ENCODE assay signal across 9 cellular contexts in the genomic region with DNA sequence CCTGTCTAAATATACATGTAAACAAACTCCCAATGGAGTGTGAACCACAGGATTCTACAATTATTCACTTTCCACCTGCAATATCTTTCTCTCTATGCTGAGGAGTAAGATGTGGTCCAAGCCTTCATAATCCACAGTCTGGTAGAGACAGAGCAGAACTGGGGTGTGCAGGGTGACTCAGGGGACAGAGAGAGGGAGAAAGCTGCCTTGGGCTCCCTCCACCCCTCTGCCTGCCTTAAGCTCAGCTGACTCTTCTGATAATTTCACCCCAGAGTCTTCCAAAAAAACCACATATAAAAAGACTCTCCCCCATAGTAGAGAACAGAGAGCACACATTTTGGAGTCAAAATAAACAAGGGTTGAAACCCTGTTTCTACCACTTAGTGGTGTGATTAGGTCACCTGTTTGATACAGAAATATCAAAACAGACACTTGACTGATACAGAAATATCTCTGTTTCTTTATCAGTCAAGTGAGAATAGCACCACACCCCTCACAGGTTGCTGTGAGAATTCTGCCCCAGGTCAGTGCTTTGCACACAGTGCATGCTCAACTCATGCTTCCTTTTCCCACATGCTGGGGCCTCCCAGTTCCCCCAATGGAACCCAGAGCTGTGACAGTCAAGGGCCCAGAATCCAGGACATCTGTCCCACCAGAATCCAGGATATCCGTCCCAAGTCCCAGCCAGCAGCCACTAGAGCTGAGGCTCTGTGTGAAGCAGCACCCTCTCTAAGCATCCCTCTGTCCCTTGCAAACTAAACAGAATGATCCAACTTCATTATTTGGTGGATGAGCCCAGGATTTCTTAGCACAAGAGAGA. TPM values are rescaled to one million over a fixed set of nuclear protein-coding genes. Genes with fewer than 3 reads are reported as not detected.
DNase-seq lines count a peak whose midpoint lies in the region; ATAC-seq and TF ChIP-seq lines count a peak whose summit lies in the region.
"Had no signal": no experiment of that assay in that cellular context is flagged by ENCODE, and none has a peak within 500 bp of the region (broad histone marks: within the 10 kb centered on the region; RNA-seq: fewer than 3 reads in every experiment).

No MANE protein-coding gene starts in this region.

- no peaks in the 10 kb centered on the region for H3K9me3 Mint-ChIP-seq in activated T-cell treated with anti-CD3 and anti-CD28 coated beads, Interleukin-2, amount 50 U/mL, for 24 hours
- no peaks in the 10 kb centered on the region for H3K9me3 Mint-ChIP-seq in osteocyte (ENCODE audit: unreplicated experiment)

- ATAC-seq in GM18870 (IDR thresholded peaks at IDR 0.05; ENCODE audit: unreplicated experiment) (peak; percentile 54), HG02870 (IDR thresholded peaks at IDR 0.05; ENCODE audit: unreplicated experiment) (peak; percentile 66), GM21367 (IDR thresholded peaks at IDR 0.05; ENCODE audit: unreplicated experiment) (no peak), omental fat pad (ENCODE audit: low FRiP score) (no peak), HG02852 (IDR thresholded peaks at IDR 0.05; ENCODE audit: unreplicated experiment) (no peak)

- H3K27me3 Mint-ChIP-seq in activated T-cell treated with anti-CD3 and anti-CD28 coated beads, Interleukin-2, amount 50 U/mL, for 24 hours: no peaks in the 10 kb centered on the region
- H3K27me3 Mint-ChIP-seq in osteocyte (ENCODE audit: unreplicated experiment): peaks cover 40% of the 10 kb centered on the region

- no peaks in the 10 kb centered on the region for H3K36me3 Mint-ChIP-seq in activated T-cell treated with anti-CD3 and anti-CD28 coated beads, Interleukin-2, amount 50 U/mL, for 24 hours (ENCODE audit: low read depth)
- H3K36me3 Mint-ChIP-seq in osteocyte (ENCODE audit: unreplicated experiment): no peaks in the 10 kb centered on the region

- H3K27ac Mint-ChIP-seq in activated T-cell treated with anti-CD3 and anti-CD28 coated beads, Interleukin-2, amount 50 U/mL, for 24 hours: peak overlapping the region; percentile 94
- no peak overlapping the region for H3K27ac Mint-ChIP-seq in osteocyte (ENCODE audit: unreplicated experiment)

- no peak for TF ChIP-seq CTCF in osteocyte (IDR thresholded peaks at IDR 0.05)
- no peak for TF ChIP-seq CTCF in omental fat pad (IDR thresholded peaks at IDR 0.05)

- H3K4me1 Mint-ChIP-seq in activated T-cell treated with anti-CD3 and anti-CD28 coated beads, Interleukin-2, amount 50 U/mL, for 24 hours (ENCODE audit: low read depth): peaks cover 50% of the 10 kb centered on the region
- peaks cover 2% of the 10 kb centered on the region for H3K4me1 Mint-ChIP-seq in osteocyte (ENCODE audit: unreplicated experiment)

- H3K4me3 Mint-ChIP-seq in activated T-cell treated with anti-CD3 and anti-CD28 coated beads, Interleukin-2, amount 50 U/mL, for 24 hours: peak overlapping the region; percentile 63
- H3K4me3 Mint-ChIP-seq in osteocyte (ENCODE audit: unreplicated experiment): no peak overlapping the region

- peak; percentile 55 for DNase-seq in activated T-cell treated with anti-CD3 and anti-CD28 coated beads, Interleukin-2, amount 50 U/mL, for 24 hours
- DNase-seq in osteocyte (ENCODE audit: extremely low spot score, unreplicated experiment) (peak; percentile 30), omental fat pad (ENCODE audit: low spot score) (no peak)

RNA-seq across cellular contexts. Expression of gene TREML2, which starts 1.3 kb away (rescaled TPM):
- total RNA-seq in osteocyte (not detected in 2 replicates), omental fat pad (1 to 10 TPM in 1 of 4 donors, under 1 TPM in 3; 0.19 to 4.3 (median 0.34) TPM)
- total RNA-seq: GM23248, RPMI7951 had no signal

RNA-seq across cellular contexts. Expression of gene TREML4, which starts 28.5 kb away (rescaled TPM):
- total RNA-seq in osteocyte: not detected in 2 replicates
- not detected for total RNA-seq in omental fat pad
- total RNA-seq: GM23248, RPMI7951 had no signal

RNA-seq across cellular contexts. Expression of gene TREM2, which starts 36.7 kb away (rescaled TPM):
- total RNA-seq in osteocyte: not detected in 2 replicates
- 100 to 1,000 TPM in 1 of 4 donors, 1 to 10 TPM in 2, not detected in 1; 3.1 to 119 (median 6.8) TPM for total RNA-seq in omental fat pad
- total RNA-seq: GM23248, RPMI7951 had no signal

RNA-seq across cellular contexts. Expression of gene TREML1, which starts 45.5 kb away (rescaled TPM):
- not detected in 2 replicates for total RNA-seq in osteocyte
- total RNA-seq in omental fat pad: 1 to 10 TPM in 1 of 4 donors, under 1 TPM in 1, not detected in 2; 0.56 to 5.3 TPM
- total RNA-seq: GM23248, RPMI7951 had no signal

Comparison
In these comparisons a context has a peak if more than half of its experiments do, and no peak if none do; other contexts are left out.
1. ATAC-seq: peak in GM18870 (single experiment) and HG02870 (single experiment); none in GM21367 (single experiment), omental fat pad (single experiment) and HG02852 (single experiment).